ENCODE assay signal across 9 cellular contexts in genomic region chr7:76049295-76049694, GRCh38. TPM values are rescaled to one million over a fixed set of nuclear protein-coding genes. Genes with fewer than 3 reads are reported as not detected.
DNase-seq lines count a peak whose midpoint lies in the region; ATAC-seq and TF ChIP-seq lines count a peak whose summit lies in the region.
"Had no signal": no experiment of that assay in that cellular context is flagged by ENCODE, and none has a peak within 500 bp of the region (broad histone marks: within the 10 kb centered on the region; RNA-seq: fewer than 3 reads in every experiment).

No MANE protein-coding gene starts in this region.

- TF ChIP-seq CTCF in OCI-LY7 (conservative IDR thresholded peaks at IDR 0.05; ENCODE audit: low read length) (no peak), esophagus muscularis mucosa (IDR thresholded peaks at IDR 0.05) (no peak), retinal pigment epithelial cell (conservative IDR thresholded peaks at IDR 0.05; ENCODE audit: low read depth, low read length) (no peak)

- TF ChIP-seq POLR2A in esophagus muscularis mucosa (IDR thresholded peaks at IDR 0.05; ENCODE audit: low read depth) = no peak

- CTCF ChIA-PET in OCI-LY7 (lab: Charles Lee; ENCODE audit: unreplicated experiment) = no interaction called here

- peaks cover 75% of the 10 kb centered on the region for H3K79me2 ChIP-seq in OCI-LY7 (ENCODE audit: insufficient read depth, low read depth, low read length)

- no peak for TF ChIP-seq EP300 in esophagus muscularis mucosa (IDR thresholded peaks at IDR 0.05)

- H3K27ac ChIP-seq in OCI-LY7 (ENCODE audit: low read depth, low read length, poor library complexity, severe bottlenecking) (peak overlapping the region; percentile 74), esophagus muscularis mucosa (replicated peaks in 1 of 4) (peak overlapping the region; percentile 93 to 99 (median 98))

- no peak overlapping the region for H2AFZ ChIP-seq in OCI-LY7 (ENCODE audit: low read length)

- H4K20me1 ChIP-seq in OCI-LY7 (ENCODE audit: insufficient read depth, low read length) = peaks cover 17% of the 10 kb centered on the region

- WGBS in esophagus muscularis mucosa = 87% methylated on average over 6 of the region's 6 CpGs

- H3K4me1 ChIP-seq in OCI-LY7 (ENCODE audit: insufficient read depth, low read length, poor library complexity, severe bottlenecking) = peaks cover 7% of the 10 kb centered on the region
- peaks cover 48 to 72% (median 63%) of the 10 kb centered on the region in 4 donors for H3K4me1 ChIP-seq in esophagus muscularis mucosa

- peak overlapping the region; percentile 91 for H3K4me2 ChIP-seq in OCI-LY7 (ENCODE audit: low read length)

- DNase-seq in OCI-LY7 (ENCODE audit: low spot score) (no peak), esophagus muscularis mucosa (ENCODE audit: extremely low spot score) (no peak), retinal pigment epithelial cell (ENCODE audit: low read depth) (no peak), DMS114 treated with DMSO at 0.1 percent for 48 hours (lab: John Stamatoyannopoulos, UW; ENCODE audit: unreplicated experiment) (no peak), NCI-H526 (lab: John Stamatoyannopoulos, UW) (no peak)
- no peak for DNase-seq in stimulated activated CD4-positive, alpha-beta T cell treated with anti-CD3 and anti-CD28 coated beads, Interleukin-12 subunit alpha, Interleukin-12 subunit beta, amount 100 ng/mL, for 4 hours

- peak overlapping the region; percentile 88 for H3K4me3 ChIP-seq in GM08714 (ENCODE audit: low read length)
- peak overlapping the region; percentile 96 for H3K4me3 ChIP-seq in OCI-LY7 (ENCODE audit: low read depth, low read length, poor library complexity, severe bottlenecking)
- H3K4me3 ChIP-seq in esophagus muscularis mucosa = peak overlapping the region; percentile 83 to 100 (median 90)
- peak overlapping the region; percentile 79 for H3K4me3 ChIP-seq in retinal pigment epithelial cell (ENCODE audit: low read length)

- H3K9me3 ChIP-seq in OCI-LY7 (ENCODE audit: low read length) = no peaks in the 10 kb centered on the region
- H3K9me3 ChIP-seq in esophagus muscularis mucosa = no peaks in the 10 kb centered on the region
- H3K9me3 ChIP-seq: vagina had no signal

- H3K9me2 ChIP-seq in OCI-LY7 (ENCODE audit: insufficient read depth, low read length) = no peaks in the 10 kb centered on the region

- H3K27me3 ChIP-seq in esophagus muscularis mucosa = no peaks in the 10 kb centered on the region
- H3K27me3 ChIP-seq: vagina had no signal

- POLR2A ChIA-PET in OCI-LY7 (lab: Charles Lee) = interaction anchor here (1.2 kb wide), 1 partner anchor 18 kb away, joined by 4 read pairs; no protein-coding TSS in a partner anchor

- ATAC-seq in HG02763 (IDR thresholded peaks at IDR 0.05; ENCODE audit: unreplicated experiment) = no peak

- BruUV-seq in OCI-LY7 (replicated peaks; lab: Mats Ljungman, UMichigan) = no TSS peak

- intact Hi-C loops in OCI-LY7 (cut with micrococcal nuclease; ENCODE audit: unreplicated experiment) (loop anchor here (5.0 kb wide), 1 partner anchor 308 kb away; the partner anchor contains the start of gene YWHAG), esophagus muscularis mucosa (cut with DNase I) (no loop called here)

- H3K36me3 ChIP-seq in OCI-LY7 (ENCODE audit: insufficient read depth, low read length) (peaks cover 46% of the 10 kb centered on the region), esophagus muscularis mucosa (peaks cover 0 to 30% (median 8%) of the 10 kb centered on the region in 4 donors)
- H3K36me3 ChIP-seq: vagina had no signal

RNA-seq across cellular contexts. Expression of gene MDH2, which starts 1.4 kb away (rescaled TPM):
- total RNA-seq in OCI-LY7 (2014; rRNA removed; shearing (Covaris generic)) = 110 and 155 TPM in 2 replicates
- 253 and 263 TPM in 2 replicates for total RNA-seq in OCI-LY7 (2022)
- 100 to 1,000 TPM in 2 of 4 donors, 10 to 100 TPM in 2; 91.3 to 181 (median 105) TPM for total RNA-seq in esophagus muscularis mucosa

RNA-seq across cellular contexts. Expression of gene STYXL1, which starts 1.5 kb away (rescaled TPM):
- total RNA-seq in OCI-LY7 (2014; rRNA removed; shearing (Covaris generic)) = 19.4 and 27.6 TPM in 2 replicates
- total RNA-seq in OCI-LY7 (2022) (37.4 and 40.9 TPM in 2 replicates), esophagus muscularis mucosa (10 to 100 TPM; 13.9 to 20.0 (median 17.9) TPM)

RNA-seq across cellular contexts. Expression of gene TMEM120A, which starts 54.9 kb away (rescaled TPM):
- 12.4 and 18.1 TPM in 2 replicates for total RNA-seq in OCI-LY7 (2014; rRNA removed; shearing (Covaris generic))
- 22.1 and 23.0 TPM in 2 replicates for total RNA-seq in OCI-LY7 (2022)
- total RNA-seq in esophagus muscularis mucosa = 10 to 100 TPM; 23.2 to 37.8 (median 31.2) TPM
